In genomic region chr10:43728425-43728824, GRCh38 we compare ENCODE assay signal across 33 cellular contexts.
"Had no signal": no experiment of that assay in that cellular context is flagged by ENCODE, and none has a peak within 500 bp of the region (broad histone marks: within the 10 kb centered on the region; RNA-seq: fewer than 3 reads in every experiment).

No MANE protein-coding gene starts in this region.

- H3K4me1 Mint-ChIP-seq: activated CD4-positive, alpha-beta T cell treated with anti-CD3 and anti-CD28 coated beads, Interleukin-2, amount 10 ng/mL, durations not matched to agents 7 days and 5 days; activated naive CD8-positive, alpha-beta T cell treated with anti-CD3 and anti-CD28 coated beads for 36 hours; central memory CD8-positive, alpha-beta T cell had no signal

- ATAC-seq: PC-3, Right ventricle myocardium inferior had no signal

- H3K4me3 ChIP-seq: MG63, Peyer's patch had no signal

- H3K27me3 ChIP-seq: brain microvascular endothelial cell, MG63, Peyer's patch had no signal

- H3K27ac ChIP-seq: brain microvascular endothelial cell, Peyer's patch, RWPE1 had no signal

- DNase-seq: activated CD4-positive, alpha-beta memory T cell treated with anti-CD3 and anti-CD28 coated beads for 36 hours; activated CD4-positive, alpha-beta T cell treated with anti-CD3 and anti-CD28 coated beads, Interleukin-2, amount 10 ng/mL, durations not matched to agents 7 days and 5 days; activated CD8-positive, alpha-beta memory T cell treated with anti-CD3 and anti-CD28 coated beads, Interleukin-2, amount 50 U/mL, for 4 hours; activated effector memory CD4-positive, alpha-beta T cell treated with anti-CD3 and anti-CD28 coated beads, Interleukin-2, amount 50 U/mL, for 16 hours; activated naive CD4-positive, alpha-beta T cell; activated naive CD4-positive, alpha-beta T cell treated with anti-CD3 and anti-CD28 coated beads, Interleukin-2, amount 50 U/mL, for 16 hours; activated naive CD8-positive, alpha-beta T cell treated with anti-CD3 and anti-CD28 coated beads for 36 hours; activated T-cell treated with anti-CD3 and anti-CD28 coated beads for 4 hours; activated T-cell treated with anti-CD3 and anti-CD28 coated beads, Interleukin-2, amount 50 U/mL, for 48 hours; amniotic stem cell; aorta; brain microvascular endothelial cell; Kasumi-1; KG1; MG63; NCI-H1048; NCI-H1105 treated with DMSO at 0.1 percent for 48 hours; NCI-H1436; NCI-H1694; NCI-H1930; NCI-H2081 treated with DMSO at 0.1 percent for 48 hours; NCI-H226; NCI-H446 treated with DMSO at 0.1 percent for 48 hours; NCI-H524; NCI-H69; NK-92 treated with Interleukin-12 subunit alpha and Interleukin-12 subunit beta, amount 100 ng/mL, for 24 hours; PC-3; Peyer's patch; SIG-M5; T1000 had no signal

- H3K4me1 ChIP-seq: Peyer's patch had no signal

- H3K27ac Mint-ChIP-seq: activated CD4-positive, alpha-beta memory T cell treated with anti-CD3 and anti-CD28 coated beads for 36 hours; activated CD4-positive, alpha-beta T cell treated with anti-CD3 and anti-CD28 coated beads, Interleukin-2, amount 10 ng/mL, durations not matched to agents 7 days and 5 days; activated naive CD8-positive, alpha-beta T cell treated with anti-CD3 and anti-CD28 coated beads for 36 hours had no signal

- H3K4me3 Mint-ChIP-seq: activated CD4-positive, alpha-beta memory T cell treated with anti-CD3 and anti-CD28 coated beads for 36 hours; activated CD4-positive, alpha-beta T cell treated with anti-CD3 and anti-CD28 coated beads, Interleukin-2, amount 10 ng/mL, durations not matched to agents 7 days and 5 days; activated naive CD8-positive, alpha-beta T cell treated with anti-CD3 and anti-CD28 coated beads for 36 hours; central memory CD8-positive, alpha-beta T cell had no signal

- H3K36me3 ChIP-seq: brain microvascular endothelial cell, MG63, Peyer's patch had no signal
